In genomic region chr2:37982147-37982582, GRCh38 we compare ENCODE assay signal across 8 cellular contexts. TPM values are rescaled to one million over a fixed set of nuclear protein-coding genes. Genes with fewer than 3 reads are reported as not detected.
DNase-seq lines count a peak whose midpoint lies in the region; ATAC-seq and TF ChIP-seq lines count a peak whose summit lies in the region.

No MANE protein-coding gene starts in this region.

- H2AK5ac ChIP-seq in trophoblast cell (ENCODE audit: low read length): no peak overlapping the region

- peak; percentile 18 for DNase-seq in CMK (ENCODE audit: low read depth)
- DNase-seq in HL-60 (ENCODE audit: low read depth in 1 of 2, low spot score in 1 of 2): peak; percentile 10 to 61
- DNase-seq in Panc1 (ENCODE audit: low read depth, low spot score): peak; percentile 47
- peak; percentile 87 for DNase-seq in activated effector memory CD4-positive, alpha-beta T cell treated with anti-CD3 and anti-CD28 coated beads, Interleukin-2, amount 50 U/mL, for 16 hours
- peak; percentile 60 for DNase-seq in glomerular visceral epithelial cell (ENCODE audit: extremely low spot score)
- peak; percentile 32 to 87 for DNase-seq in trophoblast cell
- peak in 1 of 2 donors; percentile 53 for DNase-seq in upper lobe of left lung

- POLR2A ChIA-PET in Panc1 (lab: Charles Lee): no interaction called here

- H3K4me2 ChIP-seq in trophoblast cell (ENCODE audit: low read length): peak overlapping the region; percentile 52

- H3K9me3 ChIP-seq in Panc1 (ENCODE audit: control insufficient read depth, insufficient read depth, low read depth, low read length) (no peaks in the 10 kb centered on the region), trophoblast cell (ENCODE audit: insufficient read depth, low read depth, low read length) (no peaks in the 10 kb centered on the region), upper lobe of left lung (no peaks in the 10 kb centered on the region)

- TF ChIP-seq POLR2A in upper lobe of left lung (IDR thresholded peaks at IDR 0.05): no peak

- H3K4me1 ChIP-seq in Panc1 (ENCODE audit: control insufficient read depth, insufficient read depth, low read length) (peaks cover 5% of the 10 kb centered on the region; the same call in 1 of the 2 replicates), trophoblast cell (ENCODE audit: control insufficient read depth in 1 of 2, insufficient read depth in 2 of 2, low read length in 2 of 2) (no peaks in the 10 kb centered on the region), upper lobe of left lung (peaks cover 0 to 7% (median 5%) of the 10 kb centered on the region in 4 donors)

- CTCF ChIA-PET in Panc1 (lab: Charles Lee): interaction anchor here (0.9 kb wide), 1 partner anchor 292 kb away, joined by 9 read pairs; no protein-coding TSS in a partner anchor

- no peak overlapping the region for H3K4ac ChIP-seq in trophoblast cell (ENCODE audit: low read depth, low read length)

- no peak overlapping the region for H2BK12ac ChIP-seq in trophoblast cell (ENCODE audit: low read length)

- WGBS in trophoblast cell (ENCODE audit: extremely low coverage, insufficient coverage, insufficient read length): no CpG with 5 or more reads among the region's 3 CpGs
- WGBS in upper lobe of left lung, 2 donors: 11 to 17% methylated on average over 3 of the region's 3 CpGs

- H3K27me3 ChIP-seq in HL-60 (ENCODE audit: insufficient read depth, poor library complexity, severe bottlenecking): no peaks in the 10 kb centered on the region
- H3K27me3 ChIP-seq in Panc1 (ENCODE audit: control insufficient read depth, insufficient read depth, low read length): no peaks in the 10 kb centered on the region
- no peaks in the 10 kb centered on the region for H3K27me3 ChIP-seq in trophoblast cell (ENCODE audit: insufficient read depth, low read length)
- no peaks in the 10 kb centered on the region for H3K27me3 ChIP-seq in upper lobe of left lung

- no peak overlapping the region for H4K91ac ChIP-seq in trophoblast cell (ENCODE audit: low read depth, low read length)

- intact Hi-C loops in Panc1 (cut with micrococcal nuclease; ENCODE audit: unreplicated experiment): loop anchor here (1.0 to 5.0 kb wide), 3 partner anchors 95 to 292 kb away; partner anchors contain the start of gene CYP1B1

- TF ChIP-seq CTCF in HL-60 (IDR thresholded peaks at IDR 0.05; ENCODE audit: insufficient read depth, low read length) (peak; percentile 48), Panc1 (IDR thresholded peaks at IDR 0.05) (peak; percentile 90), upper lobe of left lung (IDR thresholded peaks at IDR 0.05) (peak; percentile 56 to 79 (median 70))

- H2AFZ ChIP-seq in trophoblast cell (ENCODE audit: insufficient read depth, low read length, poor library complexity): peak overlapping the region; percentile 37

- no peak overlapping the region for H4K12ac ChIP-seq in trophoblast cell (ENCODE audit: low read depth, low read length)

- no peak overlapping the region for H3K14ac ChIP-seq in trophoblast cell (ENCODE audit: low read length)

- in situ Hi-C loops in Panc1 (cut with HindIII; ENCODE audit: low pct_unique_long_range_greater_than_20kb, low sequenced_read_pairs): no loop called here

- H3K79me1 ChIP-seq in trophoblast cell (ENCODE audit: low read length): no peaks in the 10 kb centered on the region

- no peak overlapping the region for H2BK5ac ChIP-seq in trophoblast cell (ENCODE audit: low read depth, low read length, poor library complexity)

- no peak overlapping the region for H3K18ac ChIP-seq in trophoblast cell (ENCODE audit: low read length)

- no peak for TF ChIP-seq EP300 in upper lobe of left lung (IDR thresholded peaks at IDR 0.05)

- no TSS peak for BruUV-seq in Panc1 (replicated peaks; lab: Mats Ljungman, UMichigan)

- no peaks in the 10 kb centered on the region for H3K36me3 ChIP-seq in Panc1 (ENCODE audit: control insufficient read depth, insufficient read depth, low read length)
- H3K36me3 ChIP-seq in trophoblast cell (ENCODE audit: control insufficient read depth in 1 of 2, insufficient read depth in 2 of 2, low read length in 2 of 2): no peaks in the 10 kb centered on the region
- H3K36me3 ChIP-seq in upper lobe of left lung: no peaks in the 10 kb centered on the region

- H3K79me2 ChIP-seq in trophoblast cell (ENCODE audit: control insufficient read depth, insufficient read depth, low read length, poor library complexity): no peaks in the 10 kb centered on the region

- H2BK120ac ChIP-seq in trophoblast cell (ENCODE audit: insufficient read depth, low read length, poor library complexity): no peak overlapping the region

- no peak overlapping the region for H4K8ac ChIP-seq in trophoblast cell (ENCODE audit: low read depth, low read length)

- peak; percentile 84 for ATAC-seq in Panc1
- ATAC-seq in upper lobe of left lung (ENCODE audit: low FRiP score in 2 of 2): peak in 1 of 2 donors; percentile 80
- ATAC-seq in HG03108 (IDR thresholded peaks at IDR 0.05; ENCODE audit: unreplicated experiment): no peak

- H3K9ac ChIP-seq in trophoblast cell (ENCODE audit: low read length): no peak overlapping the region

- no peak overlapping the region for H3K23ac ChIP-seq in trophoblast cell (ENCODE audit: low read length)

- no peak overlapping the region for H3K4me3 ChIP-seq in HL-60 (replicated peaks; ENCODE audit: insufficient read depth, low read length)
- H3K4me3 ChIP-seq in Panc1 (ENCODE audit: low read depth in 2 of 2, low read length in 2 of 2): peak overlapping the region; percentile 14 to 29; a peak in 2 of 4 replicates
- no peak overlapping the region for H3K4me3 ChIP-seq in trophoblast cell (ENCODE audit: low read depth, low read length)
- peak overlapping the region in 2 of 4 donors; percentile 17 to 29 for H3K4me3 ChIP-seq in upper lobe of left lung

- H3K27ac ChIP-seq in HL-60 (replicated peaks) (no peak overlapping the region), Panc1 (ENCODE audit: low read length) (peak overlapping the region; percentile 45; the same call in 1 of the 2 replicates), trophoblast cell (ENCODE audit: low read depth, low read length) (no peak overlapping the region), upper lobe of left lung (no peak overlapping the region)

RNA-seq across cellular contexts. Expression of gene RMDN2, which starts 57.1 kb away (rescaled TPM):
- total RNA-seq in Panc1 (2021; ENCODE audit: unreplicated experiment) (4.4 TPM), upper lobe of left lung (10 to 100 TPM in 5 of 6 donors, 1 to 10 TPM in 1; 9.3 to 31.9 (median 17.0) TPM)
- polyA plus RNA-seq in Panc1 (2012; ENCODE audit: insufficient read length): 1.7 TPM
- polyA plus RNA-seq in trophoblast cell (2013): 1.0 and 1.1 TPM in 2 replicates

Comparison
In these comparisons a context has a peak if more than half of its experiments do, and no peak if none do; other contexts are left out.
1. H3K4me3 ChIP-seq: peak in Panc1 (2 of 2); none in HL-60 (single experiment) and trophoblast cell (single experiment).
2. Peak in every context shown above with its lines, with median percentiles within 50 percentile points of each other: CTCF ChIP-seq.